1 cellular context compared by ENCODE assay signal in genomic region chr22:20111045-20111688, GRCh38.
TF ChIP-seq lines count a peak whose summit lies in the region.

No MANE protein-coding gene starts in this region.

TF ChIP-seq in IMR-90, 13 proteins besides CTCF, POLR2A, EP300 and RAD21 (continued from another document):
- TF ChIP-seq SMC3 (IDR thresholded peaks at IDR 0.05; ENCODE audit: low read depth, low read length) (no peak), CHD1 (IDR thresholded peaks at IDR 0.05; ENCODE audit: low read depth, low read length) (no peak), MAFK (IDR thresholded peaks at IDR 0.05; ENCODE audit: low read depth, low read length) (no peak), MXI1 (IDR thresholded peaks at IDR 0.05; ENCODE audit: borderline replicate concordance, low read depth, low read length) (no peak), MAZ (IDR thresholded peaks at IDR 0.05; ENCODE audit: borderline replicate concordance, low read depth, low read length) (no peak), FOS (IDR thresholded peaks at IDR 0.05; ENCODE audit: low read depth, low read length) (no peak), NFE2L2 (IDR thresholded peaks at IDR 0.05; ENCODE audit: low read depth, low read length) (no peak)
- TF ChIP-seq, protein P1, sequence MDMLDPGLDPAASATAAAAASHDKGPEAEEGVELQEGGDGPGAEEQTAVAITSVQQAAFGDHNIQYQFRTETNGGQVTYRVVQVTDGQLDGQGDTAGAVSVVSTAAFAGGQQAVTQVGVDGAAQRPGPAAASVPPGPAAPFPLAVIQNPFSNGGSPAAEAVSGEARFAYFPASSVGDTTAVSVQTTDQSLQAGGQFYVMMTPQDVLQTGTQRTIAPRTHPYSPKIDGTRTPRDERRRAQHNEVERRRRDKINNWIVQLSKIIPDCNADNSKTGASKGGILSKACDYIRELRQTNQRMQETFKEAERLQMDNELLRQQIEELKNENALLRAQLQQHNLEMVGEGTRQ (IDR thresholded peaks at IDR 0.05; ENCODE audit: low read depth, low read length) = no peak
